In the genomic region with DNA sequence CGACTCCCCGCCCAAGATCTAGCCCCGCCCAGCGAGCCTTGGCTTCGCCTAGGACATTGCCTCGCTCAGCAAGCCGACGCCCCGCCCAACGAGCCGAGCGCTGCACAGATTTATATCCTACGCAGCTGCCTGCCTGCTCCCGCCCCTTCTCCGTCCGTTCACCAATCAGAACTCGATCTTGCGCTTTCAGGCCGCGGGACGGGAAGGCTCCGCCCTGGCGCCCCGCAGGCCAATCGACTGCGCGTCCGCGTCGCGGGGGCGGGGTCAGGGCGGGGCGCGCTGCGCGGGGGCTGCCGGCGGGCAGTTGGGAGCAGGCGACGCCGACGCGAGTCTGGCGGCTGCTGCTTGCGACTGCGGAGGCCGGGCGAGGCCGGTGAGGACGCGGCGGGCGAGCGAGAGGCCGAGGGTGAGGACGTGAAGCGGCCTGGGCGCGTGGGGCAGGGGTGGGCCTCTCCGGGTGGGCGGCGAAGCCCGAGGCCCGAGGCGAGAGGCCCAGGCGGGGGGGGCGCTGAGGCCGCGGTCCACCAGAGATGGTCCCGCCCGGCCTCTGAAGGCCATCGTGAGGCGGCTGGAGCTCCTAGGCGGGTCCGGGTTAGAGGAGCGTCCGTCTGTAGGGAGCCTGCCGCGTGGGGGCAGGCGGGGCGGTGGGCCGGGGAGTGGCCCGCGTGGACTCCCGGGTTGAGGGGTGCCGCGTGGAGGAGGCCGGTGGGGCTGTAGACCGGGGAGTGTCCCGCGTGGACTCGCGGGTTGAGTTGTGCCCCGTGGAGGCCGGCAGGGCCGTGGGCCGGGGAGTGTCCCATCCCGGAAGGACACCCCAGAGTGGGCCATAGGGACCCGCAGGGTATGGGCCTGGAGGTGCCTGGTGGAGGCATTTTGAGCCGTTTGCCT, we compare ENCODE assay signal across 1 cellular context.
TF ChIP-seq lines count a peak whose summit lies in the region.

A gene with protein sequence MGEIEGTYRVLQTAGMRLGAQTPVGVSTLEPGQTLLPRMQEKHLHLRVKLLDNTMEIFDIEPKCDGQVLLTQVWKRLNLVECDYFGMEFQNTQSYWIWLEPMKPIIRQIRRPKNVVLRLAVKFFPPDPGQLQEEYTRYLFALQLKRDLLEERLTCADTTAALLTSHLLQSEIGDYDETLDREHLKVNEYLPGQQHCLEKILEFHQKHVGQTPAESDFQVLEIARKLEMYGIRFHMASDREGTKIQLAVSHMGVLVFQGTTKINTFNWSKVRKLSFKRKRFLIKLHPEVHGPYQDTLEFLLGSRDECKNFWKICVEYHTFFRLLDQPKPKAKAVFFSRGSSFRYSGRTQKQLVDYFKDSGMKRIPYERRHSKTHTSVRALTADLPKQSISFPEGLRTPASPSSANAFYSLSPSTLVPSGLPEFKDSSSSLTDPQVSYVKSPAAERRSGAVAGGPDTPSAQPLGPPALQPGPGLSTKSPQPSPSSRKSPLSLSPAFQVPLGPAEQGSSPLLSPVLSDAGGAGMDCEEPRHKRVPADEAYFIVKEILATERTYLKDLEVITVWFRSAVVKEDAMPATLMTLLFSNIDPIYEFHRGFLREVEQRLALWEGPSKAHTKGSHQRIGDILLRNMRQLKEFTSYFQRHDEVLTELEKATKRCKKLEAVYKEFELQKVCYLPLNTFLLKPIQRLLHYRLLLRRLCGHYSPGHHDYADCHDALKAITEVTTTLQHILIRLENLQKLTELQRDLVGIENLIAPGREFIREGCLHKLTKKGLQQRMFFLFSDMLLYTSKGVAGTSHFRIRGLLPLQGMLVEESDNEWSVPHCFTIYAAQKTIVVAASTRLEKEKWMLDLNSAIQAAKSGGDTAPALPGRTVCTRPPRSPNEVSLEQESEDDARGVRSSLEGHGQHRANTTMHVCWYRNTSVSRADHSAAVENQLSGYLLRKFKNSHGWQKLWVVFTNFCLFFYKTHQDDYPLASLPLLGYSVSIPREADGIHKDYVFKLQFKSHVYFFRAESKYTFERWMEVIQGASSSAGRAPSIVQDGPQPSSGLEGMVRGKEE (plus strand): TSS at position 303 of the 888 bp plus-strand sequence. CDS start 16,823 bp downstream, outside the sequence.

TF ChIP-seq in HepG2, 621 proteins besides CTCF, POLR2A, EP300 and RAD21 (continued from another document and continues in another):
- TF ChIP-seq, protein P1, sequence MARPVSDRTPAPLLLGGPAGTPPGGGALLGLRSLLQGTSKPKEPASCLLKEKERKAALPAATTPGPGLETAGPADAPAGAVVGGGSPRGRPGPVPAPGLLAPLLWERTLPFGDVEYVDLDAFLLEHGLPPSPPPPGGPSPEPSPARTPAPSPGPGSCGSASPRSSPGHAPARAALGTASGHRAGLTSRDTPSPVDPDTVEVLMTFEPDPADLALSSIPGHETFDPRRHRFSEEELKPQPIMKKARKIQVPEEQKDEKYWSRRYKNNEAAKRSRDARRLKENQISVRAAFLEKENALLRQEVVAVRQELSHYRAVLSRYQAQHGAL (CRISPR knock-in tag; IDR thresholded peaks at IDR 0.05; ENCODE audit: not compliant biosample characterization) = no peak
- TF ChIP-seq ZNF674 (CRISPR knock-in tag; IDR thresholded peaks at IDR 0.05; ENCODE audit: low read depth) (no peak), ZBTB10 (CRISPR knock-in tag; IDR thresholded peaks at IDR 0.05; ENCODE audit: borderline replicate concordance) (peak; percentile 62), ZNF343 (CRISPR knock-in tag; IDR thresholded peaks at IDR 0.05) (0 out of 2 replicates have a peak, but pooled peaks have one; percentile 52), ARID2 (CRISPR knock-in tag; IDR thresholded peaks at IDR 0.05; ENCODE audit: borderline replicate concordance) (no peak), BRCA1 (CRISPR knock-in tag; IDR thresholded peaks at IDR 0.05) (no peak), CBX2 (IDR thresholded peaks at IDR 0.05; ENCODE audit: low read depth, low read length) (no peak), CBX2 (CRISPR knock-in tag; IDR thresholded peaks at IDR 0.05; ENCODE audit: low read depth) (no peak), KLF9 (CRISPR knock-in tag; IDR thresholded peaks at IDR 0.05; ENCODE audit: low read depth) (no peak), ZNF598 (CRISPR knock-in tag; IDR thresholded peaks at IDR 0.05; ENCODE audit: borderline replicate concordance) (0 out of 2 replicates have a peak, but pooled peaks have one; percentile 19), ZNF564 (CRISPR knock-in tag; IDR thresholded peaks at IDR 0.05) (peak; percentile 57; the same call in 1 of the 2 replicates), GTF3A (CRISPR knock-in tag; conservative IDR thresholded peaks at IDR 0.05) (no peak), ZSCAN22 (CRISPR knock-in tag; IDR thresholded peaks at IDR 0.05) (no peak), ZNF747 (CRISPR knock-in tag; IDR thresholded peaks at IDR 0.05; ENCODE audit: borderline replicate concordance) (no peak; the same call in 1 of the 2 replicates), ATAD3A (CRISPR knock-in tag; IDR thresholded peaks at IDR 0.05) (peak; percentile 21; the same call in 1 of the 2 replicates), POLR2AphosphoS5 (IDR thresholded peaks at IDR 0.05; ENCODE audit: low read depth, low read length) (peak; percentile 85), ZNF180 (CRISPR knock-in tag; IDR thresholded peaks at IDR 0.05; ENCODE audit: borderline replicate concordance, low read depth) (no peak), SAP130 (CRISPR knock-in tag; IDR thresholded peaks at IDR 0.05; ENCODE audit: low read depth) (peak; percentile 84), ZNF264 (CRISPR knock-in tag; IDR thresholded peaks at IDR 0.05) (no peak), ZBTB8A (CRISPR knock-in tag; IDR thresholded peaks at IDR 0.05; ENCODE audit: borderline replicate concordance, low read depth) (0 out of 2 replicates have a peak, but pooled peaks have one; percentile 9), KDM6A (CRISPR knock-in tag; IDR thresholded peaks at IDR 0.05; ENCODE audit: low read depth) (no peak), KAT7 (CRISPR knock-in tag; IDR thresholded peaks at IDR 0.05; ENCODE audit: borderline replicate concordance) (peak; percentile 92; the same call in 1 of the 2 replicates), ZNF749 (CRISPR knock-in tag; IDR thresholded peaks at IDR 0.05; ENCODE audit: borderline replicate concordance) (peak; percentile 85; the same call in 1 of the 2 replicates), JARID2 (CRISPR knock-in tag; IDR thresholded peaks at IDR 0.05; ENCODE audit: insufficient replicate concordance) (peak; percentile 42), PITX1 (CRISPR knock-in tag; IDR thresholded peaks at IDR 0.05) (no peak), SRSF9 (IDR thresholded peaks at IDR 0.05; ENCODE audit: borderline replicate concordance, insufficient read depth, low read depth, low read length, poor library complexity, severe bottlenecking) (no peak), TARDBP (CRISPR knock-in tag; IDR thresholded peaks at IDR 0.05) (no peak), SRF (IDR thresholded peaks at IDR 0.05; ENCODE audit: low read depth, low read length) (no peak), NFRKB (IDR thresholded peaks at IDR 0.05) (no peak), ZNF17 (CRISPR knock-in tag; IDR thresholded peaks at IDR 0.05) (no peak)
- TF ChIP-seq, protein P2, sequence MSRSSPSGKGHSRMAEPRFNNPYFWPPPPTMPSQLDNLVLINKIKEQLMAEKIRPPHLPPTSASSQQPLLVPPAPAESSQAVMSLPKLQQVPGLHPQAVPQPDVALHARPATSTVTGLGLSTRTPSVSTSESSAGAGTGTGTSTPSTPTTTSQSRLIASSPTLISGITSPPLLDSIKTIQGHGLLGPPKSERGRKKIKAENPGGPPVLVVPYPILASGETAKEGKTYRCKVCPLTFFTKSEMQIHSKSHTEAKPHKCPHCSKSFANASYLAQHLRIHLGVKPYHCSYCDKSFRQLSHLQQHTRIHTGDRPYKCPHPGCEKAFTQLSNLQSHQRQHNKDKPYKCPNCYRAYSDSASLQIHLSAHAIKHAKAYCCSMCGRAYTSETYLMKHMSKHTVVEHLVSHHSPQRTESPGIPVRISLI (CRISPR knock-in tag; IDR thresholded peaks at IDR 0.05; ENCODE audit: borderline replicate concordance) = no peak
- TF ChIP-seq, protein P3, sequence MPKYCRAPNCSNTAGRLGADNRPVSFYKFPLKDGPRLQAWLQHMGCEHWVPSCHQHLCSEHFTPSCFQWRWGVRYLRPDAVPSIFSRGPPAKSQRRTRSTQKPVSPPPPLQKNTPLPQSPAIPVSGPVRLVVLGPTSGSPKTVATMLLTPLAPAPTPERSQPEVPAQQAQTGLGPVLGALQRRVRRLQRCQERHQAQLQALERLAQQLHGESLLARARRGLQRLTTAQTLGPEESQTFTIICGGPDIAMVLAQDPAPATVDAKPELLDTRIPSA (CRISPR knock-in tag; IDR thresholded peaks at IDR 0.05; ENCODE audit: borderline replicate concordance) = no peak
- TF ChIP-seq, protein P4, sequence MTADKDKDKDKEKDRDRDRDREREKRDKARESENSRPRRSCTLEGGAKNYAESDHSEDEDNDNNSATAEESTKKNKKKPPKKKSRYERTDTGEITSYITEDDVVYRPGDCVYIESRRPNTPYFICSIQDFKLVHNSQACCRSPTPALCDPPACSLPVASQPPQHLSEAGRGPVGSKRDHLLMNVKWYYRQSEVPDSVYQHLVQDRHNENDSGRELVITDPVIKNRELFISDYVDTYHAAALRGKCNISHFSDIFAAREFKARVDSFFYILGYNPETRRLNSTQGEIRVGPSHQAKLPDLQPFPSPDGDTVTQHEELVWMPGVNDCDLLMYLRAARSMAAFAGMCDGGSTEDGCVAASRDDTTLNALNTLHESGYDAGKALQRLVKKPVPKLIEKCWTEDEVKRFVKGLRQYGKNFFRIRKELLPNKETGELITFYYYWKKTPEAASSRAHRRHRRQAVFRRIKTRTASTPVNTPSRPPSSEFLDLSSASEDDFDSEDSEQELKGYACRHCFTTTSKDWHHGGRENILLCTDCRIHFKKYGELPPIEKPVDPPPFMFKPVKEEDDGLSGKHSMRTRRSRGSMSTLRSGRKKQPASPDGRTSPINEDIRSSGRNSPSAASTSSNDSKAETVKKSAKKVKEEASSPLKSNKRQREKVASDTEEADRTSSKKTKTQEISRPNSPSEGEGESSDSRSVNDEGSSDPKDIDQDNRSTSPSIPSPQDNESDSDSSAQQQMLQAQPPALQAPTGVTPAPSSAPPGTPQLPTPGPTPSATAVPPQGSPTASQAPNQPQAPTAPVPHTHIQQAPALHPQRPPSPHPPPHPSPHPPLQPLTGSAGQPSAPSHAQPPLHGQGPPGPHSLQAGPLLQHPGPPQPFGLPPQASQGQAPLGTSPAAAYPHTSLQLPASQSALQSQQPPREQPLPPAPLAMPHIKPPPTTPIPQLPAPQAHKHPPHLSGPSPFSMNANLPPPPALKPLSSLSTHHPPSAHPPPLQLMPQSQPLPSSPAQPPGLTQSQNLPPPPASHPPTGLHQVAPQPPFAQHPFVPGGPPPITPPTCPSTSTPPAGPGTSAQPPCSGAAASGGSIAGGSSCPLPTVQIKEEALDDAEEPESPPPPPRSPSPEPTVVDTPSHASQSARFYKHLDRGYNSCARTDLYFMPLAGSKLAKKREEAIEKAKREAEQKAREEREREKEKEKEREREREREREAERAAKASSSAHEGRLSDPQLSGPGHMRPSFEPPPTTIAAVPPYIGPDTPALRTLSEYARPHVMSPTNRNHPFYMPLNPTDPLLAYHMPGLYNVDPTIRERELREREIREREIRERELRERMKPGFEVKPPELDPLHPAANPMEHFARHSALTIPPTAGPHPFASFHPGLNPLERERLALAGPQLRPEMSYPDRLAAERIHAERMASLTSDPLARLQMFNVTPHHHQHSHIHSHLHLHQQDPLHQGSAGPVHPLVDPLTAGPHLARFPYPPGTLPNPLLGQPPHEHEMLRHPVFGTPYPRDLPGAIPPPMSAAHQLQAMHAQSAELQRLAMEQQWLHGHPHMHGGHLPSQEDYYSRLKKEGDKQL (CRISPR knock-in tag; IDR thresholded peaks at IDR 0.05; ENCODE audit: low read depth) = no peak; the same call in 1 of the 2 replicates
- TF ChIP-seq, protein P5, sequence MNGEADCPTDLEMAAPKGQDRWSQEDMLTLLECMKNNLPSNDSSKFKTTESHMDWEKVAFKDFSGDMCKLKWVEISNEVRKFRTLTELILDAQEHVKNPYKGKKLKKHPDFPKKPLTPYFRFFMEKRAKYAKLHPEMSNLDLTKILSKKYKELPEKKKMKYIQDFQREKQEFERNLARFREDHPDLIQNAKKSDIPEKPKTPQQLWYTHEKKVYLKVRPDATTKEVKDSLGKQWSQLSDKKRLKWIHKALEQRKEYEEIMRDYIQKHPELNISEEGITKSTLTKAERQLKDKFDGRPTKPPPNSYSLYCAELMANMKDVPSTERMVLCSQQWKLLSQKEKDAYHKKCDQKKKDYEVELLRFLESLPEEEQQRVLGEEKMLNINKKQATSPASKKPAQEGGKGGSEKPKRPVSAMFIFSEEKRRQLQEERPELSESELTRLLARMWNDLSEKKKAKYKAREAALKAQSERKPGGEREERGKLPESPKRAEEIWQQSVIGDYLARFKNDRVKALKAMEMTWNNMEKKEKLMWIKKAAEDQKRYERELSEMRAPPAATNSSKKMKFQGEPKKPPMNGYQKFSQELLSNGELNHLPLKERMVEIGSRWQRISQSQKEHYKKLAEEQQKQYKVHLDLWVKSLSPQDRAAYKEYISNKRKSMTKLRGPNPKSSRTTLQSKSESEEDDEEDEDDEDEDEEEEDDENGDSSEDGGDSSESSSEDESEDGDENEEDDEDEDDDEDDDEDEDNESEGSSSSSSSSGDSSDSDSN (CRISPR knock-in tag; IDR thresholded peaks at IDR 0.05) = peak; percentile 95; the same call in 1 of the 2 replicates
- TF ChIP-seq, protein P6, sequence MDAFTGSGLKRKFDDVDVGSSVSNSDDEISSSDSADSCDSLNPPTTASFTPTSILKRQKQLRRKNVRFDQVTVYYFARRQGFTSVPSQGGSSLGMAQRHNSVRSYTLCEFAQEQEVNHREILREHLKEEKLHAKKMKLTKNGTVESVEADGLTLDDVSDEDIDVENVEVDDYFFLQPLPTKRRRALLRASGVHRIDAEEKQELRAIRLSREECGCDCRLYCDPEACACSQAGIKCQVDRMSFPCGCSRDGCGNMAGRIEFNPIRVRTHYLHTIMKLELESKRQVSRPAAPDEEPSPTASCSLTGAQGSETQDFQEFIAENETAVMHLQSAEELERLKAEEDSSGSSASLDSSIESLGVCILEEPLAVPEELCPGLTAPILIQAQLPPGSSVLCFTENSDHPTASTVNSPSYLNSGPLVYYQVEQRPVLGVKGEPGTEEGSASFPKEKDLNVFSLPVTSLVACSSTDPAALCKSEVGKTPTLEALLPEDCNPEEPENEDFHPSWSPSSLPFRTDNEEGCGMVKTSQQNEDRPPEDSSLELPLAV (CRISPR knock-in tag; conservative IDR thresholded peaks at IDR 0.05; ENCODE audit: low read depth) = no peak
- TF ChIP-seq, protein P7, sequence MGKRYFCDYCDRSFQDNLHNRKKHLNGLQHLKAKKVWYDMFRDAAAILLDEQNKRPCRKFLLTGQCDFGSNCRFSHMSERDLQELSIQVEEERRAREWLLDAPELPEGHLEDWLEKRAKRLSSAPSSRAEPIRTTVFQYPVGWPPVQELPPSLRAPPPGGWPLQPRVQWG (CRISPR knock-in tag; IDR thresholded peaks at IDR 0.05; ENCODE audit: borderline replicate concordance, low read depth) = no peak
